ENCODE assay signal across 8 cellular contexts in the genomic region with DNA sequence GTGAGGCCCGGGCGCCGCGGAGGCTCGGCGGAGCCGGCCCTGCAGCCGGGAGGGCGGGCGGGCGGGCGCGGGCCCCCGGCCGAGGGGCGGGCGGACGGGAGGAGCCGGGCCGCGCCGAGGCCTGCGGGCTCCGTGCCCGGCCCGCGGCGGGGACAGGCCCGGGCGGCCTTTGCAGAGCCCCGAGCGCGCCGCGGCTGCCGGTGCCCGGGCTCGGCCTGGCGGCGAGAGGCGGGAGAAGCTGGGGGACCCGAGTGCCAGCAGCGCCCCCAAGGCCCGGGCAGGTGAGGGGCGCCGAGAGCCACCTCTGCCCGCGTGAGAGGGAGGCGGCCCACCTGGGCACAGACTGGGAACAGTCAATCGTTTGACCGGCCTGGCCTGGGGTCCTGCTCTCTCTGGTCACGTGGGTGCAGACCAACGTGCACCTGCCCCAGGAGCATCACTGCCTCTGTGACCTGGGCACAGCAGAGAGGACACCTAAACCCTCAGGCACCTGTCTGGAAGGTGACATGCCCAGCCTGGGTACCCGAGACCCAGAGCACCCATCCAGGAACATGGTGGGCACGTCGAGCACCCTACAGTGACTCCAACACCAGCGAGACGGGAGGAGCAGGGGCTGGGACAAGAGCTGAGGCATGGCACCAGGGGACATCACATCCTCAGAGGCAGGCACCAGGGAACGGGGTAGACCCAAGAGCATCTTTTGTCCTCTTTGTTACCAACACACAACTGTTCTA. TPM values are rescaled to one million over a fixed set of nuclear protein-coding genes. Genes with fewer than 3 reads are reported as not detected.
A peak's percentile ranks its signal among the peaks of the same experiment; 100 is the strongest.
DNase-seq lines count a peak whose midpoint lies in the region; ATAC-seq and TF ChIP-seq lines count a peak whose summit lies in the region.

No MANE protein-coding gene starts in this region.

- no peaks in the 10 kb centered on the region for H3K27me3 Mint-ChIP-seq in T-cell

- no peaks in the 10 kb centered on the region for H3K36me3 Mint-ChIP-seq in T-cell

- 3 to 9% methylated on average over 29 to 59 of the region's 59 CpGs for WGBS in lung, 2 donors

- no peaks in the 10 kb centered on the region for H3K27me3 ChIP-seq in lung (ENCODE audit: control insufficient read depth, insufficient read depth)

- H3K4me1 Mint-ChIP-seq in T-cell: peaks cover 47 to 48% (median 47%) of the 10 kb centered on the region in 3 donors

- POLR2A ChIA-PET in T-cell (lab: Charles Lee): no interaction called here

- H3K9me3 ChIP-seq in lung (ENCODE audit: control insufficient read depth in 2 of 2, insufficient read depth in 1 of 2, low read length in 1 of 2): no peaks in the 10 kb centered on the region

- H3K9me3 Mint-ChIP-seq in T-cell: peaks cover 0 to 6% (median 5%) of the 10 kb centered on the region in 3 donors

- ATAC-seq in T-cell (replicated peaks in 1 of 4) (peak in 3 of 4 experiments; percentile 56 to 64 (median 63)), lung (ENCODE audit: insufficient read depth, low FRiP score) (peak; percentile 42), HG02610 (IDR thresholded peaks at IDR 0.05; ENCODE audit: unreplicated experiment) (no peak)

- H3K4me1 ChIP-seq in lung (ENCODE audit: control insufficient read depth in 2 of 2, insufficient read depth in 2 of 2, low read length in 2 of 2): peaks cover 0 to 11% of the 10 kb centered on the region in 2 donors

- CTCF ChIA-PET in T-cell (lab: Charles Lee): interaction anchor here in 1 of 2 donors (0.6 to 1.8 kb wide), 3 partner anchors 70 to 164 kb away, joined by 4 to 7 read pairs (median 5); no protein-coding TSS in a partner anchor

- peak overlapping the region; percentile 68 to 74 for H3K27ac Mint-ChIP-seq in T-cell

- peak overlapping the region; percentile 75 to 79 (median 75) for H3K4me3 Mint-ChIP-seq in T-cell

- no peaks in the 10 kb centered on the region for H3K36me3 ChIP-seq in lung (ENCODE audit: control insufficient read depth in 2 of 2, insufficient read depth in 2 of 2, low read length in 2 of 2)

- peak in 2 of 3 experiments; percentile 70 to 75 for DNase-seq in NCI-H1417 (lab: John Stamatoyannopoulos, UW)
- DNase-seq in NCI-H1417 treated with DMSO at 0.1 percent for 48 hours (lab: John Stamatoyannopoulos, UW): no peak
- peak in 20 of 34 experiments; percentile 1 to 45 (median 18) for DNase-seq in T-cell
- DNase-seq in coronary artery (ENCODE audit: low spot score): peak; percentile 75
- no peak for DNase-seq in lung (ENCODE audit: low spot score)
- DNase-seq in substantia nigra (lab: John Stamatoyannopoulos, UW): peak in 17 of 49 donors; percentile 26 to 77 (median 52)
- no peak for DNase-seq in COR-L47 (lab: John Stamatoyannopoulos, UW)

- H3K4me3 ChIP-seq in coronary artery: peak overlapping the region; percentile 93
- peak overlapping the region; percentile 73 for H3K4me3 ChIP-seq in lung

- TF ChIP-seq CTCF in coronary artery (IDR thresholded peaks at IDR 0.05) (no peak), lung (IDR thresholded peaks at IDR 0.05; ENCODE audit: control extremely low read depth, extremely low read depth) (no peak)

- H3K27ac ChIP-seq in coronary artery (peak overlapping the region; percentile 25 to 90), lung (ENCODE audit: low read depth in 1 of 2, low read length in 1 of 2) (peak overlapping the region; percentile 58 to 83), substantia nigra (ENCODE audit: low read depth, low read length, poor library complexity, severe bottlenecking) (peak overlapping the region; percentile 98)

RNA-seq across cellular contexts. Expression of gene MVB12B, which starts 0.6 kb away (rescaled TPM):
- total RNA-seq in T-cell: 10 to 100 TPM in 3 of 5 donors, 1 to 10 TPM in 2; 8.2 to 25.2 (median 10.6) TPM
- total RNA-seq in lung: 10 to 100 TPM; 20.7 to 33.6 TPM
- 10 to 100 TPM in 1 of 2 donors, 1 to 10 TPM in 1; 9.5 to 12.4 TPM for polyA plus RNA-seq in lung

Comparison
In these comparisons a context has a peak if more than half of its experiments do, and no peak if none do; other contexts are left out.
1. DNase-seq: peak in NCI-H1417 (2 of 3), T-cell (20 of 34) and coronary artery (single experiment); none in NCI-H1417 treated with DMSO at 0.1 percent for 48 hours (single experiment), lung (single experiment) and COR-L47 (single experiment).
2. Peak in every context shown above with its lines, with median percentiles within 50 percentile points of each other: H3K27ac ChIP-seq.